ENCODE assay signal across 8 cellular contexts in the genomic region with DNA sequence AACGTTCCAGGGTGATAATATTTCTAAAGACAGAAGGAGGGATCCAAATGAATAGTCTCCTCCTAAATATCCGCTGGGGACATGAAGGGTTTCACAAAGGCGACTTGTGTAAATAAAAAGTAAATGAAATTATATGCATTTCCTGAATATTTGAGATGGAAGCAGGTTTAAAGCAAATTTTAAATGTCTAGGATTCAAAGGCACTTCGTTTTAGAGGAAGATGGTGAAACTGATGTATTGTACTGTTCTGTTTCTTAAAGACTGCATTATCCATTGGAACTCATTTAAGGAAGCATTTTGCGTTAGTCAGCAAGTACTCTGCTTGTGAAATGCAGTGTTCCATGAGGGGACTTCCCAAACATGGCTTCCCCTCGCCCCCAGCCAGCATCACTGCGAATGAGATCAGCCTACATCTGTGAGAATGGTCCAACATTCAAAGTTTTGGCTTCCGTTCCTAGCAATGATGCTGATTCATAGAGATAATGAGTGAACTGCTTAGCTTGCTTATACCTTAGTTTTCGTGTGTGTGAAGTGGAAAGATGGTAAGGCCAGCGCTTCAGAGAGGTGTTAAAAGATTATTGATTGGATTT. TPM values are rescaled to one million over a fixed set of nuclear protein-coding genes. Genes with fewer than 3 reads are reported as not detected.
DNase-seq lines count a peak whose midpoint lies in the region; ATAC-seq and TF ChIP-seq lines count a peak whose summit lies in the region.

No MANE protein-coding gene starts in this region.

- H3K27ac ChIP-seq in iPS-18a (ENCODE audit: low read length) (peak overlapping the region; percentile 25), upper lobe of right lung (no peak overlapping the region)

- H3K27me3 ChIP-seq in iPS-18a (ENCODE audit: control insufficient read depth, insufficient read depth, low read length) (no peaks in the 10 kb centered on the region), upper lobe of right lung (peaks cover 16% of the 10 kb centered on the region)

- H3K4me3 ChIP-seq in iPS-18a (ENCODE audit: low read length) (peak overlapping the region; percentile 91), upper lobe of right lung (peak overlapping the region; percentile 54)

- TF ChIP-seq CTCF in upper lobe of right lung (IDR thresholded peaks at IDR 0.05) (no peak), omental fat pad (IDR thresholded peaks at IDR 0.05) (no peak)

- ATAC-seq in upper lobe of right lung (no peak), omental fat pad (ENCODE audit: low FRiP score) (no peak), GM19023 (IDR thresholded peaks at IDR 0.05; ENCODE audit: unreplicated experiment) (no peak)

- H3K9ac ChIP-seq in iPS-18a (ENCODE audit: low read length) = peak overlapping the region; percentile 79

- H3K36me3 ChIP-seq in iPS-18a (ENCODE audit: control insufficient read depth, low read depth, low read length) (no peaks in the 10 kb centered on the region), upper lobe of right lung (no peaks in the 10 kb centered on the region)

- H3K9me3 ChIP-seq in iPS-18a (ENCODE audit: control insufficient read depth, low read depth, low read length) (no peaks in the 10 kb centered on the region), upper lobe of right lung (no peaks in the 10 kb centered on the region)

- DNase-seq in stimulated activated CD4-positive, alpha-beta T cell treated with anti-CD3 and anti-CD28 coated beads, Interleukin-4, amount 100 ng/mL, for 1 hour = peak; percentile 13
- no peak for DNase-seq in stimulated activated CD4-positive, alpha-beta T cell treated with anti-CD3 and anti-CD28 coated beads, Interleukin-4, amount 100 ng/mL, for 4 hours
- DNase-seq in NCI-H446 treated with DMSO at 0.1 percent for 48 hours (lab: John Stamatoyannopoulos, UW) = peak; percentile 50
- no peak for DNase-seq in upper lobe of right lung
- no peak for DNase-seq in DMS153 (lab: John Stamatoyannopoulos, UW)
- DNase-seq in omental fat pad (ENCODE audit: low spot score) = no peak

- H3K4me1 ChIP-seq in iPS-18a (ENCODE audit: control insufficient read depth, low read depth, low read length) (peaks cover 3% of the 10 kb centered on the region), upper lobe of right lung (no peaks in the 10 kb centered on the region)

- intact Hi-C loops in upper lobe of right lung (cut with DNase I) = no loop called here

RNA-seq across cellular contexts. Expression of a gene that starts 1.5 kb away (rescaled TPM):
- 2.0 TPM for total RNA-seq in upper lobe of right lung
- total RNA-seq in omental fat pad = 1 to 10 TPM; 1.4 to 4.3 (median 2.5) TPM

Comparison
In these comparisons a context has a peak if more than half of its experiments do, and no peak if none do; other contexts are left out.
1. DNase-seq: peak in stimulated activated CD4-positive, alpha-beta T cell treated with anti-CD3 and anti-CD28 coated beads, Interleukin-4, amount 100 ng/mL, for 1 hour (single experiment) and NCI-H446 treated with DMSO at 0.1 percent for 48 hours (single experiment); none in stimulated activated CD4-positive, alpha-beta T cell treated with anti-CD3 and anti-CD28 coated beads, Interleukin-4, amount 100 ng/mL, for 4 hours (0 of 2), upper lobe of right lung (single experiment), DMS153 (single experiment) and omental fat pad (single experiment).